ENCODE assay signal across 8 cellular contexts in genomic region chr3:67790043-67790442, GRCh38.
A peak's percentile ranks its signal among the peaks of the same experiment; 100 is the strongest.
DNase-seq lines count a peak whose midpoint lies in the region; ATAC-seq and TF ChIP-seq lines count a peak whose summit lies in the region.

No MANE protein-coding gene starts in this region.

- no peaks in the 10 kb centered on the region for H3K9me2 ChIP-seq in PC-3 (replicated peaks; ENCODE audit: low read length)

- DNase-seq in AG04449 (ENCODE audit: low read depth, low spot score) (no peak), PC-3 (peak; percentile 49), glutamatergic neuron (peak; percentile 65), kidney glomerular epithelial cell (lab: John Stamatoyannopoulos, UW) (no peak)
- DNase-seq in activated T-helper 1 cell treated with anti-CD3 and anti-CD28 coated beads, Interleukin-12 subunit alpha, Interleukin-12 subunit beta, Interleukin-2, Interleukin-4 antibody, amounts not matched to agents 30 ng/mL and 10 ng/mL and 1 ng/mL, durations not matched to agents 14 hours and 24 hours and 36 hours (ENCODE audit: low spot score) = peak; percentile 33
- peak; percentile 53 for DNase-seq in stimulated activated CD4-positive, alpha-beta T cell treated with anti-CD3 and anti-CD28 coated beads, Interleukin-12 subunit alpha, Interleukin-12 subunit beta, amount 100 ng/mL, for 4 hours

- no peak overlapping the region for H3K4me3 Mint-ChIP-seq in activated T-helper 1 cell treated with anti-CD3 and anti-CD28 coated beads, Interleukin-12 subunit alpha, Interleukin-12 subunit beta, Interleukin-2, Interleukin-4 antibody, amounts not matched to agents 30 ng/mL and 10 ng/mL and 1 ng/mL, durations not matched to agents 14 hours and 24 hours and 36 hours
- H3K4me3 Mint-ChIP-seq in glutamatergic neuron (ENCODE audit: unreplicated experiment) = no peak overlapping the region

- H3F3A ChIP-seq in PC-3 (ENCODE audit: low read length, unreplicated experiment) = no peaks in the 10 kb centered on the region

- intact Hi-C loops in PC-3 (cut with micrococcal nuclease) = loop anchor here (5.0 to 10.0 kb wide), 2 partner anchors 225 to 408 kb away; no protein-coding TSS in a partner anchor
- intact Hi-C loops in activated T-helper 1 cell treated with anti-CD3 and anti-CD28 coated beads, Interleukin-12 subunit alpha, Interleukin-12 subunit beta, Interleukin-2, Interleukin-4 antibody, amounts not matched to agents 30 ng/mL and 10 ng/mL and 1 ng/mL, durations not matched to agents 14 hours and 24 hours and 36 hours (cut with micrococcal nuclease) = loop anchor here (1.0 kb wide), 2 partner anchors 409 to 676 kb away; no protein-coding TSS in a partner anchor

- no peaks in the 10 kb centered on the region for H3K36me3 Mint-ChIP-seq in activated T-helper 1 cell treated with anti-CD3 and anti-CD28 coated beads, Interleukin-12 subunit alpha, Interleukin-12 subunit beta, Interleukin-2, Interleukin-4 antibody, amounts not matched to agents 30 ng/mL and 10 ng/mL and 1 ng/mL, durations not matched to agents 14 hours and 24 hours and 36 hours (ENCODE audit: low read depth)
- H3K36me3 Mint-ChIP-seq in glutamatergic neuron (ENCODE audit: unreplicated experiment) = peaks cover 9% of the 10 kb centered on the region

- H3K9ac ChIP-seq in PC-3 (ENCODE audit: low read length) = no peak overlapping the region

- H3K27me3 Mint-ChIP-seq in activated T-helper 1 cell treated with anti-CD3 and anti-CD28 coated beads, Interleukin-12 subunit alpha, Interleukin-12 subunit beta, Interleukin-2, Interleukin-4 antibody, amounts not matched to agents 30 ng/mL and 10 ng/mL and 1 ng/mL, durations not matched to agents 14 hours and 24 hours and 36 hours (ENCODE audit: insufficient read depth) = no peaks in the 10 kb centered on the region
- H3K27me3 Mint-ChIP-seq in glutamatergic neuron (ENCODE audit: unreplicated experiment) = peaks cover 2% of the 10 kb centered on the region

- H3K27ac Mint-ChIP-seq in activated T-helper 1 cell treated with anti-CD3 and anti-CD28 coated beads, Interleukin-12 subunit alpha, Interleukin-12 subunit beta, Interleukin-2, Interleukin-4 antibody, amounts not matched to agents 30 ng/mL and 10 ng/mL and 1 ng/mL, durations not matched to agents 14 hours and 24 hours and 36 hours = no peak overlapping the region
- H3K27ac Mint-ChIP-seq in glutamatergic neuron (ENCODE audit: unreplicated experiment) = no peak overlapping the region

- H3K27ac ChIP-seq in PC-3 (ENCODE audit: low read length) = no peak overlapping the region

- H3K4me2 ChIP-seq in PC-3 (ENCODE audit: low read length) = no peak overlapping the region

- H2AFZ ChIP-seq in PC-3 (ENCODE audit: low read length) = no peak overlapping the region

- CTCF ChIA-PET in AG04449 (lab: Yijun Ruan, JAX) (interaction anchor here (0.7 to 5.9 kb wide), 30 partner anchors 8 to 1087 kb away, joined by 3 to 141 read pairs (median 4); no protein-coding TSS in a partner anchor), PC-3 (lab: Charles Lee) (no interaction called here)

- H3K4me1 ChIP-seq in PC-3 (ENCODE audit: insufficient read depth, low read length) = peaks cover 8% of the 10 kb centered on the region

- ATAC-seq in GM18511 (IDR thresholded peaks at IDR 0.05; ENCODE audit: unreplicated experiment) (peak; percentile 89), HG03066 (IDR thresholded peaks at IDR 0.05; ENCODE audit: low read depth, unreplicated experiment) (peak; percentile 88), PC-3 (peak; percentile 59; the same call in 1 of the 2 replicates)

- no peaks in the 10 kb centered on the region for H4K20me1 ChIP-seq in PC-3 (ENCODE audit: low read length)

- H3K36me3 ChIP-seq in PC-3 (ENCODE audit: low read depth, low read length) = no peaks in the 10 kb centered on the region

- no peaks in the 10 kb centered on the region for H3K4me1 Mint-ChIP-seq in activated T-helper 1 cell treated with anti-CD3 and anti-CD28 coated beads, Interleukin-12 subunit alpha, Interleukin-12 subunit beta, Interleukin-2, Interleukin-4 antibody, amounts not matched to agents 30 ng/mL and 10 ng/mL and 1 ng/mL, durations not matched to agents 14 hours and 24 hours and 36 hours (ENCODE audit: low read depth)
- H3K4me1 Mint-ChIP-seq in glutamatergic neuron (ENCODE audit: low read depth, unreplicated experiment) = no peaks in the 10 kb centered on the region

- peaks cover 10% of the 10 kb centered on the region for H3K9me3 Mint-ChIP-seq in activated T-helper 1 cell treated with anti-CD3 and anti-CD28 coated beads, Interleukin-12 subunit alpha, Interleukin-12 subunit beta, Interleukin-2, Interleukin-4 antibody, amounts not matched to agents 30 ng/mL and 10 ng/mL and 1 ng/mL, durations not matched to agents 14 hours and 24 hours and 36 hours
- no peaks in the 10 kb centered on the region for H3K9me3 Mint-ChIP-seq in glutamatergic neuron (ENCODE audit: unreplicated experiment)

- no peak overlapping the region for H3K4me3 ChIP-seq in AG04449 (ENCODE audit: low read depth, low read length)
- no peak overlapping the region for H3K4me3 ChIP-seq in PC-3 (ENCODE audit: low read length)

- H3K79me2 ChIP-seq in PC-3 (ENCODE audit: low read length) = no peaks in the 10 kb centered on the region

- TF ChIP-seq CTCF in AG04449 (IDR thresholded peaks at IDR 0.05; ENCODE audit: insufficient read depth, low read length, missing control alignments) (peak; percentile 67), PC-3 (conservative IDR thresholded peaks at IDR 0.05; ENCODE audit: low read depth, low read length) (peak; percentile 58), glutamatergic neuron (IDR thresholded peaks at IDR 0.05; ENCODE audit: partially characterized antibody, unreplicated experiment) (peak; percentile 73)

- no peaks in the 10 kb centered on the region for H3K9me3 ChIP-seq in PC-3 (ENCODE audit: low read length)

- POLR2A ChIA-PET in AG04449 (lab: Yijun Ruan, JAX) = no interaction called here
- POLR2A ChIA-PET in PC-3 (lab: Charles Lee; ENCODE audit: unreplicated experiment) = no interaction called here

- H3K27me3 ChIP-seq in PC-3 (ENCODE audit: low read length) = no peaks in the 10 kb centered on the region

- BruUV-seq in PC-3 (replicated peaks; lab: Mats Ljungman, UMichigan) = no TSS peak

Comparison
In these comparisons a context has a peak if more than half of its experiments do, and no peak if none do; other contexts are left out.
1. DNase-seq: peak in PC-3 (single experiment), activated T-helper 1 cell treated with anti-CD3 and anti-CD28 coated beads, Interleukin-12 subunit alpha, Interleukin-12 subunit beta, Interleukin-2, Interleukin-4 antibody, amounts not matched to agents 30 ng/mL and 10 ng/mL and 1 ng/mL, durations not matched to agents 14 hours and 24 hours and 36 hours (single experiment), glutamatergic neuron (single experiment) and stimulated activated CD4-positive, alpha-beta T cell treated with anti-CD3 and anti-CD28 coated beads, Interleukin-12 subunit alpha, Interleukin-12 subunit beta, amount 100 ng/mL, for 4 hours (single experiment); none in AG04449 (single experiment) and kidney glomerular epithelial cell (single experiment).
2. Peak in every context shown above with its lines, with median percentiles within 50 percentile points of each other: CTCF ChIP-seq and ATAC-seq.